12 cellular contexts compared by ENCODE assay signal in genomic region chr11:118223992-118224391, GRCh38. TPM values are rescaled to one million over a fixed set of nuclear protein-coding genes. Genes with fewer than 3 reads are reported as not detected.
A peak's percentile ranks its signal among the peaks of the same experiment; 100 is the strongest.
DNase-seq lines count a peak whose midpoint lies in the region; ATAC-seq and TF ChIP-seq lines count a peak whose summit lies in the region.
"Had no signal": no experiment of that assay in that cellular context is flagged by ENCODE, and none has a peak within 500 bp of the region (broad histone marks: within the 10 kb centered on the region; RNA-seq: fewer than 3 reads in every experiment).

No MANE protein-coding gene starts in this region.

- no peaks in the 10 kb centered on the region for H3K9me3 Mint-ChIP-seq in CD14-positive monocyte
- peaks cover 11% of the 10 kb centered on the region for H3K9me3 Mint-ChIP-seq in activated naive CD8-positive, alpha-beta T cell treated with anti-CD3 and anti-CD28 coated beads, Interleukin-2, amount 50 U/mL, for 24 hours

- H3K4me3 ChIP-seq in neutrophil (ENCODE audit: low read depth in 1 of 2, low read length in 1 of 2), result peak overlapping the region; percentile 77 to 96

- H3K36me3 ChIP-seq in KOPT-K1 (ENCODE audit: insufficient read depth, low read length) (no peaks in the 10 kb centered on the region), neutrophil (peaks cover 48% of the 10 kb centered on the region)
- H3K36me3 ChIP-seq: sigmoid colon had no signal

- H3K36me3 Mint-ChIP-seq in CD14-positive monocyte, result peaks cover 40 to 44% of the 10 kb centered on the region in 2 donors
- H3K36me3 Mint-ChIP-seq in activated naive CD8-positive, alpha-beta T cell treated with anti-CD3 and anti-CD28 coated beads, Interleukin-2, amount 50 U/mL, for 24 hours (ENCODE audit: low read depth), result peaks cover 87% of the 10 kb centered on the region

- peak; percentile 44 for ATAC-seq in activated naive CD8-positive, alpha-beta T cell treated with anti-CD3 and anti-CD28 coated beads, Interleukin-2, amount 50 U/mL, for 24 hours
- no peak for ATAC-seq in GM18867 (IDR thresholded peaks at IDR 0.05; ENCODE audit: unreplicated experiment)
- no peak for ATAC-seq in HG03442 (IDR thresholded peaks at IDR 0.05; ENCODE audit: unreplicated experiment)

- H3K4me1 ChIP-seq in neutrophil (ENCODE audit: control insufficient read depth in 1 of 2, insufficient read depth in 1 of 2, low read depth in 1 of 2, low read length in 1 of 2), result peaks cover 81 to 99% of the 10 kb centered on the region in 2 experiments
- H3K4me1 ChIP-seq: sigmoid colon had no signal

- peak overlapping the region in 3 of 7 donors; percentile 90 to 92 (median 91) for H3K27ac Mint-ChIP-seq in CD14-positive monocyte
- no peak overlapping the region for H3K27ac Mint-ChIP-seq in activated naive CD8-positive, alpha-beta T cell treated with anti-CD3 and anti-CD28 coated beads, Interleukin-2, amount 50 U/mL, for 24 hours

- no peaks in the 10 kb centered on the region for H3K27me3 ChIP-seq in neutrophil

- intact Hi-C loops in CD14-positive monocyte (cut with micrococcal nuclease), result no loop called here

- peak overlapping the region; percentile 73 to 94 for H3K4me3 Mint-ChIP-seq in CD14-positive monocyte
- H3K4me3 Mint-ChIP-seq in activated naive CD8-positive, alpha-beta T cell treated with anti-CD3 and anti-CD28 coated beads, Interleukin-2, amount 50 U/mL, for 24 hours, result peak overlapping the region; percentile 92

- DNase-seq in CD14-positive monocyte (ENCODE audit: low spot score) (no peak), EL (no peak)
- no peak for DNase-seq in activated naive CD8-positive, alpha-beta T cell treated with anti-CD3 and anti-CD28 coated beads, Interleukin-2, amount 50 U/mL, for 24 hours
- no peak for DNase-seq in activated effector memory CD4-positive, alpha-beta T cell treated with Interleukin-2 at 50 U/mL for 16 hours
- DNase-seq: NCI-H1105, NCI-H510A, sigmoid colon had no signal

- H3K27me3 Mint-ChIP-seq in CD14-positive monocyte (ENCODE audit: low read depth in 3 of 3), result no peaks in the 10 kb centered on the region
- H3K27me3 Mint-ChIP-seq in activated naive CD8-positive, alpha-beta T cell treated with anti-CD3 and anti-CD28 coated beads, Interleukin-2, amount 50 U/mL, for 24 hours, result no peaks in the 10 kb centered on the region

- TF ChIP-seq CTCF in CD14-positive monocyte (IDR thresholded peaks at IDR 0.05) (no peak), neutrophil (IDR thresholded peaks at IDR 0.05) (no peak)

- no peaks in the 10 kb centered on the region for H3K9me3 ChIP-seq in KOPT-K1 (ENCODE audit: insufficient read depth, low read length, poor library complexity, severe bottlenecking)
- no peaks in the 10 kb centered on the region for H3K9me3 ChIP-seq in neutrophil
- H3K9me3 ChIP-seq: sigmoid colon had no signal

- H3K27ac ChIP-seq in KOPT-K1 (ENCODE audit: low read depth, low read length, poor library complexity, severe bottlenecking), result peak overlapping the region; percentile 59
- peak overlapping the region; percentile 97 for H3K27ac ChIP-seq in neutrophil
- H3K27ac ChIP-seq: C4-2B had no signal

- H3K4me1 Mint-ChIP-seq in CD14-positive monocyte, result peaks cover 93% of the 10 kb centered on the region
- peaks cover 50% of the 10 kb centered on the region for H3K4me1 Mint-ChIP-seq in activated naive CD8-positive, alpha-beta T cell treated with anti-CD3 and anti-CD28 coated beads, Interleukin-2, amount 50 U/mL, for 24 hours

RNA-seq across cellular contexts. Expression of gene JAML, which starts 0.8 kb away (rescaled TPM):
- 100 to 1,000 TPM; 748 to 968 TPM for polyA plus RNA-seq in CD14-positive monocyte

RNA-seq across cellular contexts. Expression of gene MPZL3, which starts 28.2 kb away (rescaled TPM):
- polyA plus RNA-seq in CD14-positive monocyte, result 1 to 10 TPM; 4.2 to 8.5 TPM

RNA-seq across cellular contexts. Expression of gene MPZL2, which starts 40.1 kb away (rescaled TPM):
- 10 to 100 TPM in 1 of 2 donors, 1 to 10 TPM in 1; 8.0 to 18.6 TPM for polyA plus RNA-seq in CD14-positive monocyte

RNA-seq across cellular contexts. Expression of gene SCN2B, which starts 47.6 kb away (rescaled TPM):
- not detected for polyA plus RNA-seq in CD14-positive monocyte
